In the genomic region with DNA sequence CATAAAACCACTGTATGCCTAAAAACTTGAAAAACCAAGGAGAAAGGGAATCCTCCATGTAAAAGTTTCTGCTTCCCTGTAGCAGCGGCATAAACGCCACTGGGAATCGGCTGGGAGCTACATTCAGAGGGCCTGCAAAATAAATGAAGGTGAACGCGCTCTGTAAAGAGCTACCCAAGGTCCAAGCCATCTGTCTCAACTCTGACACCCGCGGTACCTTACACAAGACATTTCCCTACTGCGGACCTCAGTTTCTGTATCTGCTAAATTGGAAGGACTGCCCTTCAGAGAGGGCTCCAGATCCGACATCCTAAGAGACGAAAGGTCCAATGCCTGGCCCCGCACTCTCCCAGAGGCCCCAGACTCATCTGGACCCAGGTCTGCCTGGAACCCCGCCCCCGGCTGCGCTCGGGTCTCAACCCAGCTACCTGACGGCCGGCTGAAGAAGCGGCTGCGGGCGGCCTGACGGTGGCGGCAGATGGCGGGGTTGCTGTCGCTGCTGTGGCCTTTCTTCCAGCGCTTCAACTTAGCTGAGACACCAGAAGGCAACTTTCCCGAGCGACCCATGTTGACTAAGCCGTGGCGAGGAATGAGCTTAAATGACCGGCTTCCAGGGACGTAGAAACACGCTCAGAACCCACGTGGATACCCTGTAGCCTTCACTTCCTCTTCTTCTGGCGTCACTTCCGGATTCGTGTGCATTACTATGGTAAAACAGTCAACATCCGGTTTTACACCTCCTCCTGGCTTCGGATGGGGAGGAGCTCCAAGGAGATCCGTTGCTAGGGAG, we compare ENCODE assay signal across 1 cellular context.
TF ChIP-seq lines count a peak whose summit lies in the region.

A gene with protein sequence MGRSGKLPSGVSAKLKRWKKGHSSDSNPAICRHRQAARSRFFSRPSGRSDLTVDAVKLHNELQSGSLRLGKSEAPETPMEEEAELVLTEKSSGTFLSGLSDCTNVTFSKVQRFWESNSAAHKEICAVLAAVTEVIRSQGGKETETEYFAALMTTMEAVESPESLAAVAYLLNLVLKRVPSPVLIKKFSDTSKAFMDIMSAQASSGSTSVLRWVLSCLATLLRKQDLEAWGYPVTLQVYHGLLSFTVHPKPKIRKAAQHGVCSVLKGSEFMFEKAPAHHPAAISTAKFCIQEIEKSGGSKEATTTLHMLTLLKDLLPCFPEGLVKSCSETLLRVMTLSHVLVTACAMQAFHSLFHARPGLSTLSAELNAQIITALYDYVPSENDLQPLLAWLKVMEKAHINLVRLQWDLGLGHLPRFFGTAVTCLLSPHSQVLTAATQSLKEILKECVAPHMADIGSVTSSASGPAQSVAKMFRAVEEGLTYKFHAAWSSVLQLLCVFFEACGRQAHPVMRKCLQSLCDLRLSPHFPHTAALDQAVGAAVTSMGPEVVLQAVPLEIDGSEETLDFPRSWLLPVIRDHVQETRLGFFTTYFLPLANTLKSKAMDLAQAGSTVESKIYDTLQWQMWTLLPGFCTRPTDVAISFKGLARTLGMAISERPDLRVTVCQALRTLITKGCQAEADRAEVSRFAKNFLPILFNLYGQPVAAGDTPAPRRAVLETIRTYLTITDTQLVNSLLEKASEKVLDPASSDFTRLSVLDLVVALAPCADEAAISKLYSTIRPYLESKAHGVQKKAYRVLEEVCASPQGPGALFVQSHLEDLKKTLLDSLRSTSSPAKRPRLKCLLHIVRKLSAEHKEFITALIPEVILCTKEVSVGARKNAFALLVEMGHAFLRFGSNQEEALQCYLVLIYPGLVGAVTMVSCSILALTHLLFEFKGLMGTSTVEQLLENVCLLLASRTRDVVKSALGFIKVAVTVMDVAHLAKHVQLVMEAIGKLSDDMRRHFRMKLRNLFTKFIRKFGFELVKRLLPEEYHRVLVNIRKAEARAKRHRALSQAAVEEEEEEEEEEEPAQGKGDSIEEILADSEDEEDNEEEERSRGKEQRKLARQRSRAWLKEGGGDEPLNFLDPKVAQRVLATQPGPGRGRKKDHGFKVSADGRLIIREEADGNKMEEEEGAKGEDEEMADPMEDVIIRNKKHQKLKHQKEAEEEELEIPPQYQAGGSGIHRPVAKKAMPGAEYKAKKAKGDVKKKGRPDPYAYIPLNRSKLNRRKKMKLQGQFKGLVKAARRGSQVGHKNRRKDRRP (N-terminal part only) (minus strand): TSS at position 676 of the 790 bp plus-strand sequence. CDS start 109 bp downstream, at position 567.

TF ChIP-seq in GM12878, 131 proteins besides CTCF, POLR2A, EP300 and RAD21 (continued from another document and continues in another):
- TF ChIP-seq, protein P1, sequence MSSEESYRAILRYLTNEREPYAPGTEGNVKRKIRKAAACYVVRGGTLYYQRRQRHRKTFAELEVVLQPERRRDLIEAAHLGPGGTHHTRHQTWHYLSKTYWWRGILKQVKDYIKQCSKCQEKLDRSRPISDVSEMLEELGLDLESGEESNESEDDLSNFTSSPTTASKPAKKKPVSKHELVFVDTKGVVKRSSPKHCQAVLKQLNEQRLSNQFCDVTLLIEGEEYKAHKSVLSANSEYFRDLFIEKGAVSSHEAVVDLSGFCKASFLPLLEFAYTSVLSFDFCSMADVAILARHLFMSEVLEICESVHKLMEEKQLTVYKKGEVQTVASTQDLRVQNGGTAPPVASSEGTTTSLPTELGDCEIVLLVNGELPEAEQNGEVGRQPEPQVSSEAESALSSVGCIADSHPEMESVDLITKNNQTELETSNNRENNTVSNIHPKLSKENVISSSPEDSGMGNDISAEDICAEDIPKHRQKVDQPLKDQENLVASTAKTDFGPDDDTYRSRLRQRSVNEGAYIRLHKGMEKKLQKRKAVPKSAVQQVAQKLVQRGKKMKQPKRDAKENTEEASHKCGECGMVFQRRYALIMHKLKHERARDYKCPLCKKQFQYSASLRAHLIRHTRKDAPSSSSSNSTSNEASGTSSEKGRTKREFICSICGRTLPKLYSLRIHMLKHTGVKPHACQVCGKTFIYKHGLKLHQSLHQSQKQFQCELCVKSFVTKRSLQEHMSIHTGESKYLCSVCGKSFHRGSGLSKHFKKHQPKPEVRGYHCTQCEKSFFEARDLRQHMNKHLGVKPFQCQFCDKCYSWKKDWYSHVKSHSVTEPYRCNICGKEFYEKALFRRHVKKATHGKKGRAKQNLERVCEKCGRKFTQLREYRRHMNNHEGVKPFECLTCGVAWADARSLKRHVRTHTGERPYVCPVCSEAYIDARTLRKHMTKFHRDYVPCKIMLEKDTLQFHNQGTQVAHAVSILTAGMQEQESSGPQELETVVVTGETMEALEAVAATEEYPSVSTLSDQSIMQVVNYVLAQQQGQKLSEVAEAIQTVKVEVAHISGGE (CRISPR knock-in tag; IDR thresholded peaks at IDR 0.05) = no peak
- TF ChIP-seq PML (IDR thresholded peaks at IDR 0.05; ENCODE audit: low read length) (no peak), KLF5 (IDR thresholded peaks at IDR 0.05; ENCODE audit: partially characterized antibody) (peak; percentile 47), MXI1 (IDR thresholded peaks at IDR 0.05; ENCODE audit: low read depth, low read length) (peak; percentile 100), TBL1XR1 (IDR thresholded peaks at IDR 0.05; ENCODE audit: low read depth, low read length) (0 out of 2 replicates have a peak, but pooled peaks have one; percentile 15), SMARCA5 (IDR thresholded peaks at IDR 0.05) (no peak), IKZF2 (IDR thresholded peaks at IDR 0.05) (no peak), BHLHE40 (IDR thresholded peaks at IDR 0.05; ENCODE audit: borderline replicate concordance in 1 of 2, low read depth in 2 of 2, low read length in 1 of 2) (no peak), NRF1 (conservative IDR thresholded peaks at IDR 0.05; ENCODE audit: low read depth, low read length) (no peak), RELA (IDR thresholded peaks at IDR 0.05; ENCODE audit: borderline replicate concordance, partially characterized antibody) (peak; percentile 8), ETV6 (conservative IDR thresholded peaks at IDR 0.05 in 1 of 2, IDR thresholded peaks at IDR 0.05 in 1 of 2; ENCODE audit: borderline replicate concordance in 1 of 2, low read depth in 1 of 2) (no peak), SIX5 (IDR thresholded peaks at IDR 0.05; ENCODE audit: low read depth, low read length, severe bottlenecking) (peak; percentile 40), MTA2 (IDR thresholded peaks at IDR 0.05; ENCODE audit: low read depth) (no peak), CREM (IDR thresholded peaks at IDR 0.05; ENCODE audit: low read depth) (peak; percentile 97), NR2C1 (IDR thresholded peaks at IDR 0.05) (peak; percentile 46; the same call in 1 of the 2 replicates), SREBF1 (IDR thresholded peaks at IDR 0.05; ENCODE audit: low read length) (no peak), BMI1 (IDR thresholded peaks at IDR 0.05; ENCODE audit: borderline replicate concordance) (peak; percentile 97), CBFB (IDR thresholded peaks at IDR 0.05; ENCODE audit: low read depth) (no peak), TARDBP (IDR thresholded peaks at IDR 0.05; ENCODE audit: borderline replicate concordance) (no peak), JUND (IDR thresholded peaks at IDR 0.05; ENCODE audit: low read depth, low read length) (no peak), GABPA (IDR thresholded peaks at IDR 0.05; ENCODE audit: low read depth) (peak; percentile 95), BCL11A (IDR thresholded peaks at IDR 0.05; ENCODE audit: low read depth, low read length) (no peak), CHD1 (IDR thresholded peaks at IDR 0.05; ENCODE audit: low read depth, low read length) (no peak), EED (IDR thresholded peaks at IDR 0.05; ENCODE audit: low read depth) (0 out of 2 replicates have a peak, but pooled peaks have one; percentile 42), DPF2 (IDR thresholded peaks at IDR 0.05) (peak; percentile 23; the same call in 1 of the 2 replicates), NR2F1 (conservative IDR thresholded peaks at IDR 0.05) (no peak), MYB (IDR thresholded peaks at IDR 0.05; ENCODE audit: borderline replicate concordance, low read depth, low read length) (no peak), ZBED1 (IDR thresholded peaks at IDR 0.05; ENCODE audit: borderline replicate concordance) (no peak), FOXM1 (IDR thresholded peaks at IDR 0.05; ENCODE audit: low read depth, low read length) (no peak)
- TF ChIP-seq, protein P2, sequence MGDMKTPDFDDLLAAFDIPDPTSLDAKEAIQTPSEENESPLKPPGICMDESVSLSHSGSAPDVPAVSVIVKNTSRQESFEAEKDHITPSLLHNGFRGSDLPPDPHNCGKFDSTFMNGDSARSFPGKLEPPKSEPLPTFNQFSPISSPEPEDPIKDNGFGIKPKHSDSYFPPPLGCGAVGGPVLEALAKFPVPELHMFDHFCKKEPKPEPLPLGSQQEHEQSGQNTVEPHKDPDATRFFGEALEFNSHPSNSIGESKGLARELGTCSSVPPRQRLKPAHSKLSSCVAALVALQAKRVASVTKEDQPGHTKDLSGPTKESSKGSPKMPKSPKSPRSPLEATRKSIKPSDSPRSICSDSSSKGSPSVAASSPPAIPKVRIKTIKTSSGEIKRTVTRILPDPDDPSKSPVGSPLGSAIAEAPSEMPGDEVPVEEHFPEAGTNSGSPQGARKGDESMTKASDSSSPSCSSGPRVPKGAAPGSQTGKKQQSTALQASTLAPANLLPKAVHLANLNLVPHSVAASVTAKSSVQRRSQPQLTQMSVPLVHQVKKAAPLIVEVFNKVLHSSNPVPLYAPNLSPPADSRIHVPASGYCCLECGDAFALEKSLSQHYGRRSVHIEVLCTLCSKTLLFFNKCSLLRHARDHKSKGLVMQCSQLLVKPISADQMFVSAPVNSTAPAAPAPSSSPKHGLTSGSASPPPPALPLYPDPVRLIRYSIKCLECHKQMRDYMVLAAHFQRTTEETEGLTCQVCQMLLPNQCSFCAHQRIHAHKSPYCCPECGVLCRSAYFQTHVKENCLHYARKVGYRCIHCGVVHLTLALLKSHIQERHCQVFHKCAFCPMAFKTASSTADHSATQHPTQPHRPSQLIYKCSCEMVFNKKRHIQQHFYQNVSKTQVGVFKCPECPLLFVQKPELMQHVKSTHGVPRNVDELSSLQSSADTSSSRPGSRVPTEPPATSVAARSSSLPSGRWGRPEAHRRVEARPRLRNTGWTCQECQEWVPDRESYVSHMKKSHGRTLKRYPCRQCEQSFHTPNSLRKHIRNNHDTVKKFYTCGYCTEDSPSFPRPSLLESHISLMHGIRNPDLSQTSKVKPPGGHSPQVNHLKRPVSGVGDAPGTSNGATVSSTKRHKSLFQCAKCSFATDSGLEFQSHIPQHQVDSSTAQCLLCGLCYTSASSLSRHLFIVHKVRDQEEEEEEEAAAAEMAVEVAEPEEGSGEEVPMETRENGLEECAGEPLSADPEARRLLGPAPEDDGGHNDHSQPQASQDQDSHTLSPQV (IDR thresholded peaks at IDR 0.05) = no peak
- TF ChIP-seq, protein P3, sequence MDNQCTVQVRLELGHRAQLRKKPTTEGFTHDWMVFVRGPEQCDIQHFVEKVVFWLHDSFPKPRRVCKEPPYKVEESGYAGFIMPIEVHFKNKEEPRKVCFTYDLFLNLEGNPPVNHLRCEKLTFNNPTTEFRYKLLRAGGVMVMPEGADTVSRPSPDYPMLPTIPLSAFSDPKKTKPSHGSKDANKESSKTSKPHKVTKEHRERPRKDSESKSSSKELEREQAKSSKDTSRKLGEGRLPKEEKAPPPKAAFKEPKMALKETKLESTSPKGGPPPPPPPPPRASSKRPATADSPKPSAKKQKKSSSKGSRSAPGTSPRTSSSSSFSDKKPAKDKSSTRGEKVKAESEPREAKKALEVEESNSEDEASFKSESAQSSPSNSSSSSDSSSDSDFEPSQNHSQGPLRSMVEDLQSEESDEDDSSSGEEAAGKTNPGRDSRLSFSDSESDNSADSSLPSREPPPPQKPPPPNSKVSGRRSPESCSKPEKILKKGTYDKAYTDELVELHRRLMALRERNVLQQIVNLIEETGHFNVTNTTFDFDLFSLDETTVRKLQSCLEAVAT (IDR thresholded peaks at IDR 0.05) = no peak
- TF ChIP-seq, protein P4, sequence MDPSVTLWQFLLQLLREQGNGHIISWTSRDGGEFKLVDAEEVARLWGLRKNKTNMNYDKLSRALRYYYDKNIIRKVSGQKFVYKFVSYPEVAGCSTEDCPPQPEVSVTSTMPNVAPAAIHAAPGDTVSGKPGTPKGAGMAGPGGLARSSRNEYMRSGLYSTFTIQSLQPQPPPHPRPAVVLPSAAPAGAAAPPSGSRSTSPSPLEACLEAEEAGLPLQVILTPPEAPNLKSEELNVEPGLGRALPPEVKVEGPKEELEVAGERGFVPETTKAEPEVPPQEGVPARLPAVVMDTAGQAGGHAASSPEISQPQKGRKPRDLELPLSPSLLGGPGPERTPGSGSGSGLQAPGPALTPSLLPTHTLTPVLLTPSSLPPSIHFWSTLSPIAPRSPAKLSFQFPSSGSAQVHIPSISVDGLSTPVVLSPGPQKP (IDR thresholded peaks at IDR 0.05; ENCODE audit: low read depth, low read length) = no peak
- TF ChIP-seq, protein P5, sequence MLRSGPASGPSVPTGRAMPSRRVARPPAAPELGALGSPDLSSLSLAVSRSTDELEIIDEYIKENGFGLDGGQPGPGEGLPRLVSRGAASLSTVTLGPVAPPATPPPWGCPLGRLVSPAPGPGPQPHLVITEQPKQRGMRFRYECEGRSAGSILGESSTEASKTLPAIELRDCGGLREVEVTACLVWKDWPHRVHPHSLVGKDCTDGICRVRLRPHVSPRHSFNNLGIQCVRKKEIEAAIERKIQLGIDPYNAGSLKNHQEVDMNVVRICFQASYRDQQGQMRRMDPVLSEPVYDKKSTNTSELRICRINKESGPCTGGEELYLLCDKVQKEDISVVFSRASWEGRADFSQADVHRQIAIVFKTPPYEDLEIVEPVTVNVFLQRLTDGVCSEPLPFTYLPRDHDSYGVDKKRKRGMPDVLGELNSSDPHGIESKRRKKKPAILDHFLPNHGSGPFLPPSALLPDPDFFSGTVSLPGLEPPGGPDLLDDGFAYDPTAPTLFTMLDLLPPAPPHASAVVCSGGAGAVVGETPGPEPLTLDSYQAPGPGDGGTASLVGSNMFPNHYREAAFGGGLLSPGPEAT (IDR thresholded peaks at IDR 0.05; ENCODE audit: low read depth) = peak; percentile 63; the same call in 1 of the 2 replicates
- TF ChIP-seq, protein P6, sequence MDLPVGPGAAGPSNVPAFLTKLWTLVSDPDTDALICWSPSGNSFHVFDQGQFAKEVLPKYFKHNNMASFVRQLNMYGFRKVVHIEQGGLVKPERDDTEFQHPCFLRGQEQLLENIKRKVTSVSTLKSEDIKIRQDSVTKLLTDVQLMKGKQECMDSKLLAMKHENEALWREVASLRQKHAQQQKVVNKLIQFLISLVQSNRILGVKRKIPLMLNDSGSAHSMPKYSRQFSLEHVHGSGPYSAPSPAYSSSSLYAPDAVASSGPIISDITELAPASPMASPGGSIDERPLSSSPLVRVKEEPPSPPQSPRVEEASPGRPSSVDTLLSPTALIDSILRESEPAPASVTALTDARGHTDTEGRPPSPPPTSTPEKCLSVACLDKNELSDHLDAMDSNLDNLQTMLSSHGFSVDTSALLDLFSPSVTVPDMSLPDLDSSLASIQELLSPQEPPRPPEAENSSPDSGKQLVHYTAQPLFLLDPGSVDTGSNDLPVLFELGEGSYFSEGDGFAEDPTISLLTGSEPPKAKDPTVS (IDR thresholded peaks at IDR 0.05; ENCODE audit: low read depth, low read length) = no peak
- TF ChIP-seq, protein P7, sequence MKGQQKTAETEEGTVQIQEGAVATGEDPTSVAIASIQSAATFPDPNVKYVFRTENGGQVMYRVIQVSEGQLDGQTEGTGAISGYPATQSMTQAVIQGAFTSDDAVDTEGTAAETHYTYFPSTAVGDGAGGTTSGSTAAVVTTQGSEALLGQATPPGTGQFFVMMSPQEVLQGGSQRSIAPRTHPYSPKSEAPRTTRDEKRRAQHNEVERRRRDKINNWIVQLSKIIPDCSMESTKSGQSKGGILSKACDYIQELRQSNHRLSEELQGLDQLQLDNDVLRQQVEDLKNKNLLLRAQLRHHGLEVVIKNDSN (IDR thresholded peaks at IDR 0.05; ENCODE audit: borderline replicate concordance, extremely low read length, insufficient read depth, low read depth, low read length) = peak; percentile 63
